14 cellular contexts compared by ENCODE assay signal in the genomic region with DNA sequence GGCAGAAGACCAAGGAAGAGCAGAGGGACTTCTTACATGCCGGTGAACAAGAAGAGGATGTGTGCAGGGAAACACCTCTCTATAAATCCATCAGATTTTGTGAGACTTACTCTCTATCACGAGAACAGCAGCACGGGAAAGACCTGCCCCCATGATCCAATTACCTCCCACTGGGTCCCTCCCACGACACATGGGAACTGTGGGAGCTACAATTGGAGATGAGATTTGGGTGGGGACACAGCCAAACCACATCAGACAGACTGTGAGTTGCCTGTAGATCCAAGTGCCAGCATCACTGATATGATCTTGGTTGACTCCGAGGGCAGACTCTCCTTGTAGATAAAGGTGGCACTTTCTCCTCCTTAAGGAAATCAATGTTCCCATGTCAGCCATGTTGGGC.
"Had no signal": no experiment of that assay in that cellular context is flagged by ENCODE, and none has a peak within 500 bp of the region (broad histone marks: within the 10 kb centered on the region; RNA-seq: fewer than 3 reads in every experiment).

No MANE protein-coding gene starts in this region.

- H3K4me1 ChIP-seq: heart left ventricle, parathyroid adenoma, prostate gland, right lobe of liver had no signal

- H3K36me3 ChIP-seq: heart left ventricle, prostate gland, right lobe of liver had no signal

- DNase-seq: effector CD4-positive, alpha-beta T cell; heart left ventricle; hippocampal formation; mucosa of descending colon; naive thymus-derived CD8-positive, alpha-beta T cell; right lobe of liver; stimulated activated CD4-positive, alpha-beta T cell treated with anti-CD3 and anti-CD28 coated beads, Interleukin-2, amount 100 ng/mL, for 24 hours; stimulated activated CD4-positive, alpha-beta T cell treated with anti-CD3 and anti-CD28 coated beads, Interleukin-4, amount 100 ng/mL, for 4 hours; stimulated activated naive CD4-positive, alpha-beta T cell; trophoblast cell had no signal

- H3K9me3 ChIP-seq: heart left ventricle, mucosa of descending colon, prostate gland, right lobe of liver had no signal

- H3K4me3 Mint-ChIP-seq: naive thymus-derived CD8-positive, alpha-beta T cell had no signal

- H3K27ac Mint-ChIP-seq: naive thymus-derived CD8-positive, alpha-beta T cell had no signal

- H3K9ac ChIP-seq: parathyroid adenoma had no signal

- H3K4me3 ChIP-seq: coronary artery, heart left ventricle, mucosa of descending colon, prostate gland, right lobe of liver had no signal

- H3K36me3 Mint-ChIP-seq: naive thymus-derived CD8-positive, alpha-beta T cell had no signal

- H3K27me3 ChIP-seq: heart left ventricle, right lobe of liver had no signal

- ATAC-seq: esophagus mucosa; heart left ventricle; mucosa of descending colon; naive thymus-derived CD8-positive, alpha-beta T cell; right lobe of liver had no signal

- H3K9me3 Mint-ChIP-seq: naive thymus-derived CD8-positive, alpha-beta T cell had no signal

- H3K4me1 Mint-ChIP-seq: naive thymus-derived CD8-positive, alpha-beta T cell had no signal

- H3K27ac ChIP-seq: coronary artery, heart left ventricle, parathyroid adenoma, prostate gland, right lobe of liver had no signal
